In genomic region chr2:170344663-170345099, GRCh38 we compare ENCODE assay signal across 17 cellular contexts.
DNase-seq lines count a peak whose midpoint lies in the region; TF ChIP-seq lines count a peak whose summit lies in the region.
"Had no signal": no experiment of that assay in that cellular context is flagged by ENCODE, and none has a peak within 500 bp of the region (broad histone marks: within the 10 kb centered on the region; RNA-seq: fewer than 3 reads in every experiment).

No MANE protein-coding gene starts in this region.

- no peak overlapping the region for H3K4me3 ChIP-seq in epithelial cell of esophagus (ENCODE audit: low read length)
- H3K4me3 ChIP-seq: GM23248, PC-9 had no signal

- TF ChIP-seq CTCF in epithelial cell of esophagus (IDR thresholded peaks at IDR 0.05; ENCODE audit: insufficient read depth, low read depth, low read length, missing control alignments): no peak

- peak; percentile 22 for DNase-seq in DMS53 treated with DMSO at 0.1 percent for 48 hours (lab: John Stamatoyannopoulos, UW; ENCODE audit: unreplicated experiment)
- DNase-seq in NCI-H226: peak; percentile 57
- DNase-seq in SW480 (ENCODE audit: low spot score): peak; percentile 7
- peak; percentile 64 for DNase-seq in epithelial cell of esophagus (ENCODE audit: low read depth)
- DNase-seq in activated naive CD4-positive, alpha-beta T cell (lab: John Stamatoyannopoulos, UW): no peak
- no peak for DNase-seq in NCI-H748 (lab: John Stamatoyannopoulos, UW; ENCODE audit: unreplicated experiment)
- no peak for DNase-seq in DMS79 (lab: John Stamatoyannopoulos, UW)
- DNase-seq: BE2C; CD4-positive, CD25-positive, alpha-beta regulatory T cell; DND-41; GM23248; H9; NCI-H1694; NCI-H2081; NCI-H2171; NCI-H524 treated with DMSO at 0.1 percent for 48 hours; PC-9 had no signal

Comparison
In these comparisons a context has a peak if more than half of its experiments do, and no peak if none do; other contexts are left out.
1. DNase-seq: peak in DMS53 treated with DMSO at 0.1 percent for 48 hours (single experiment), NCI-H226 (single experiment), SW480 (single experiment) and epithelial cell of esophagus (single experiment); none in activated naive CD4-positive, alpha-beta T cell (0 of 4), NCI-H748 (single experiment) and DMS79 (single experiment).